21 cellular contexts compared by ENCODE assay signal in genomic region chr5:139601429-139601828, GRCh38. TPM values are rescaled to one million over a fixed set of nuclear protein-coding genes. Genes with fewer than 3 reads are reported as not detected.
DNase-seq lines count a peak whose midpoint lies in the region; ATAC-seq and TF ChIP-seq lines count a peak whose summit lies in the region.
"Had no signal": no experiment of that assay in that cellular context is flagged by ENCODE, and none has a peak within 500 bp of the region (broad histone marks: within the 10 kb centered on the region; RNA-seq: fewer than 3 reads in every experiment).

No MANE protein-coding gene starts in this region.

- H3K4me2 ChIP-seq in smooth muscle cell (no peak overlapping the region), Karpas-422 (ENCODE audit: low read depth, low read length, poor library complexity, severe bottlenecking) (no peak overlapping the region)

- no peak overlapping the region for H3K4me3 ChIP-seq in smooth muscle cell
- no peak overlapping the region for H3K4me3 ChIP-seq in Karpas-422 (ENCODE audit: low read length)
- no peak overlapping the region for H3K4me3 ChIP-seq in lower lobe of right lung
- H3K4me3 ChIP-seq: K562, SK-N-MC had no signal

- H3K4me1 Mint-ChIP-seq in T-helper 17 cell, result peaks cover 9% of the 10 kb centered on the region
- H3K4me1 Mint-ChIP-seq: H9 had no signal

- peaks cover 88% of the 10 kb centered on the region for H4K20me1 ChIP-seq in smooth muscle cell (ENCODE audit: low read depth)
- peaks cover 15% of the 10 kb centered on the region; the same call in 1 of the 2 replicates for H4K20me1 ChIP-seq in Karpas-422 (ENCODE audit: insufficient read depth, low read depth, low read length)

- DNase-seq in left cardiac atrium (no peak), cardiac septum (ENCODE audit: low spot score) (no peak), T-helper 17 cell (no peak), mesenteric fat pad (ENCODE audit: low spot score) (peak; percentile 9), smooth muscle cell (lab: John Stamatoyannopoulos, UW; ENCODE audit: unreplicated experiment) (no peak), Karpas-422 (no peak), H4 (ENCODE audit: low spot score) (no peak), lower lobe of right lung (no peak)
- DNase-seq: DMS79, H9, HFFc6, NCI-H1092, NCI-H1436 treated with DMSO at 0.1 percent for 48 hours, NCI-H1930, NCI-H2227 treated with DMSO at 0.1 percent for 48 hours, NCI-H510A treated with DMSO at 0.1 percent for 48 hours, NCI-H774, SHP77 had no signal

- H3K27ac ChIP-seq in smooth muscle cell (ENCODE audit: low read depth) (peak overlapping the region; percentile 81), Karpas-422 (ENCODE audit: low read length) (no peak overlapping the region), lower lobe of right lung (no peak overlapping the region)
- H3K27ac ChIP-seq: SK-N-MC had no signal

- H3K9ac ChIP-seq in smooth muscle cell (ENCODE audit: low read depth) (no peak overlapping the region), Karpas-422 (ENCODE audit: low read length) (no peak overlapping the region)

- TF ChIP-seq CTCF in smooth muscle cell (IDR thresholded peaks at IDR 0.05; ENCODE audit: borderline replicate concordance, insufficient read depth, poor library complexity, severe bottlenecking) (no peak), lower lobe of right lung (IDR thresholded peaks at IDR 0.05) (no peak)

- intact Hi-C loops in left cardiac atrium (cut with DNase I), result loop anchor here in 1 of 2 donors (10.0 kb wide), 1 partner anchor 177 kb away; no protein-coding TSS in a partner anchor
- intact Hi-C loops in cardiac septum (cut with DNase I), result no loop called here
- intact Hi-C loops in lower lobe of right lung (cut with DNase I), result no loop called here

- H3F3A ChIP-seq in smooth muscle cell (ENCODE audit: low read depth), result no peaks in the 10 kb centered on the region

- peaks cover 88% of the 10 kb centered on the region for H3K79me2 ChIP-seq in smooth muscle cell (ENCODE audit: low read depth)
- H3K79me2 ChIP-seq in Karpas-422 (ENCODE audit: low read length), result peaks cover 85% of the 10 kb centered on the region

- H3K4me1 ChIP-seq in smooth muscle cell (ENCODE audit: low read depth) (peaks cover 4% of the 10 kb centered on the region), Karpas-422 (ENCODE audit: low read length) (peaks cover 31% of the 10 kb centered on the region), lower lobe of right lung (no peaks in the 10 kb centered on the region)

- ATAC-seq in left cardiac atrium (peak; percentile 38 to 60), T-helper 17 cell (no peak), lower lobe of right lung (no peak)
- ATAC-seq: K562 had no signal

- H3K36me3 ChIP-seq in smooth muscle cell (ENCODE audit: low read depth), result peaks cover 15% of the 10 kb centered on the region
- peaks cover 22% of the 10 kb centered on the region; the same call in 1 of the 2 replicates for H3K36me3 ChIP-seq in Karpas-422 (ENCODE audit: insufficient read depth, low read length)
- H3K36me3 ChIP-seq in lower lobe of right lung, result peaks cover 42% of the 10 kb centered on the region

- H3K27me3 ChIP-seq in smooth muscle cell (ENCODE audit: low read depth) (no peaks in the 10 kb centered on the region), Karpas-422 (ENCODE audit: low read length) (no peaks in the 10 kb centered on the region), lower lobe of right lung (ENCODE audit: low read depth) (no peaks in the 10 kb centered on the region)

- no peak overlapping the region for H3K4me3 Mint-ChIP-seq in T-helper 17 cell
- H3K4me3 Mint-ChIP-seq: CD14-positive monocyte, H9, HFFc6 had no signal

- peaks cover 6% of the 10 kb centered on the region for H3K36me3 Mint-ChIP-seq in T-helper 17 cell (ENCODE audit: low read depth)

- H3K27ac Mint-ChIP-seq in T-helper 17 cell, result peak overlapping the region; percentile 39

- H3K9me2 ChIP-seq in Karpas-422 (replicated peaks; ENCODE audit: insufficient read depth, low read length), result no peaks in the 10 kb centered on the region

- H3K9me3 ChIP-seq in T-helper 17 cell (ENCODE audit: control insufficient read depth, low read length, poor library complexity, severe bottlenecking) (no peaks in the 10 kb centered on the region), smooth muscle cell (replicated peaks; ENCODE audit: low read depth) (no peaks in the 10 kb centered on the region), Karpas-422 (ENCODE audit: low read length) (no peaks in the 10 kb centered on the region), lower lobe of right lung (no peaks in the 10 kb centered on the region)

- WGBS in smooth muscle cell (ENCODE audit: low lambda C conversion rate), result 94% methylated on average over 12 of the region's 12 CpGs

- no peaks in the 10 kb centered on the region for H3K27me3 Mint-ChIP-seq in T-helper 17 cell

- H2AFZ ChIP-seq in smooth muscle cell (ENCODE audit: low read depth) (no peak overlapping the region), Karpas-422 (ENCODE audit: low read length) (no peak overlapping the region)

RNA-seq across cellular contexts. Expression of gene UBE2D2, which starts 40.3 kb away (rescaled TPM):
- total RNA-seq in left cardiac atrium (100 to 1,000 TPM in 1 of 2 donors, 10 to 100 TPM in 1; 91.3 to 133 TPM), cardiac septum (124 TPM), T-helper 17 cell (100 to 1,000 TPM; 153 to 165 TPM), mesenteric fat pad (111 TPM), smooth muscle cell (69.3 and 76.5 TPM in 2 replicates), lower lobe of right lung (97.0 TPM)
- 174 and 200 TPM in 2 replicates for polyA plus RNA-seq in smooth muscle cell
- total RNA-seq in Karpas-422 (2014; rRNA removed; shearing (Covaris generic); ENCODE audit: low replicate concordance), result 80.2 and 105 TPM in 2 replicates
- 64.7 and 79.3 TPM in 2 replicates for total RNA-seq in H4 (2014; rRNA removed; shearing (Covaris generic))

RNA-seq across cellular contexts. Expression of gene CXXC5, which starts 46.7 kb away (rescaled TPM):
- total RNA-seq in left cardiac atrium, result 10 to 100 TPM; 33.4 to 44.1 TPM
- total RNA-seq in cardiac septum, result 49.3 TPM
- total RNA-seq in T-helper 17 cell, result 1 to 10 TPM; 3.2 to 4.3 TPM
- total RNA-seq in mesenteric fat pad, result 33.0 TPM
- 85.5 and 103 TPM in 2 replicates for total RNA-seq in smooth muscle cell
- polyA plus RNA-seq in smooth muscle cell, result 139 and 175 TPM in 2 replicates
- 2.8 and 2.9 TPM in 2 replicates for total RNA-seq in Karpas-422 (2014; rRNA removed; shearing (Covaris generic); ENCODE audit: low replicate concordance)
- 46.9 and 55.1 TPM in 2 replicates for total RNA-seq in H4 (2014; rRNA removed; shearing (Covaris generic))
- total RNA-seq in lower lobe of right lung, result 27.3 TPM

Comparison
In these comparisons a context has a peak if more than half of its experiments do, and no peak if none do; other contexts are left out.
1. ATAC-seq: peak in left cardiac atrium (2 of 2); none in T-helper 17 cell (single experiment) and lower lobe of right lung (0 of 2).